8 cellular contexts compared by ENCODE assay signal in the genomic region with DNA sequence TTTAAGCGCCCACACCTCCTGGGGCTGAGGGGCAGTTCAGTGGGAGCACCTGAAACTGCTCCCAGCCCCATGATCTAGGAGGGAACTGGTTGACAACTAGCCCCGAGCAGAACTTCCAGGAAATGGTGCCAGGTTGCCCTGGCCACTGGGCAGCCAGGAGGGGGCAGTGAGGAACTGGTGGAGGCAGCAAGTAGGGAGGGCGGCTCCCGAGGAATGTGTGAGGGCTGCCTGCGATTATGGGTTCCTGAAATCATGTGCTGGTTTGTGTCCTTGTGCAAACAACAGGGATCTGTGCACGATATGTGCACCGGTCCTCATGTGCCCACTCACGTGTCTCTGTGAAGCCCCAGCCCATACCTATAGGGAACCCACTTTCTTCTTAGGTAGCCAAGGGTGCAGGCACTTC. TPM values are rescaled to one million over a fixed set of nuclear protein-coding genes. Genes with fewer than 3 reads are reported as not detected.
A peak's percentile ranks its signal among the peaks of the same experiment; 100 is the strongest.
DNase-seq lines count a peak whose midpoint lies in the region; ATAC-seq lines count a peak whose summit lies in the region.

No MANE protein-coding gene starts in this region.

- peaks cover 20% of the 10 kb centered on the region for H3K36me3 Mint-ChIP-seq in activated T-cell treated with anti-CD3 and anti-CD28 coated beads, Interleukin-2, amount 50 U/mL, for 24 hours (ENCODE audit: low read depth)
- H3K36me3 Mint-ChIP-seq in activated T-cell treated with anti-CD3 and anti-CD28 coated beads, Interleukin-2, amount 50 U/mL, for 4 hours (ENCODE audit: insufficient read depth) = peaks cover 6% of the 10 kb centered on the region
- H3K36me3 Mint-ChIP-seq in natural killer cell treated with Interleukin-12 subunit alpha and Interleukin-12 subunit beta and Interleukin-15 and Interleukin-18, amount 100 ng/mL, for 72 hours = peaks cover 3% of the 10 kb centered on the region

- H3K27me3 Mint-ChIP-seq in activated T-cell treated with anti-CD3 and anti-CD28 coated beads, Interleukin-2, amount 50 U/mL, for 24 hours = no peaks in the 10 kb centered on the region
- no peaks in the 10 kb centered on the region for H3K27me3 Mint-ChIP-seq in activated T-cell treated with anti-CD3 and anti-CD28 coated beads, Interleukin-2, amount 50 U/mL, for 4 hours (ENCODE audit: low read depth)
- H3K27me3 Mint-ChIP-seq in natural killer cell treated with Interleukin-12 subunit alpha and Interleukin-12 subunit beta and Interleukin-15 and Interleukin-18, amount 100 ng/mL, for 72 hours = no peaks in the 10 kb centered on the region

- DNase-seq in activated T-cell treated with anti-CD3 and anti-CD28 coated beads, Interleukin-2, amount 50 U/mL, for 24 hours = no peak
- no peak for DNase-seq in activated T-cell treated with anti-CD3 and anti-CD28 coated beads, Interleukin-2, amount 50 U/mL, for 4 hours
- DNase-seq in SK-MEL-5 (ENCODE audit: low read depth, low spot score) (peak; percentile 74), fibroblast of peridontal ligament (ENCODE audit: extremely low read depth) (peak; percentile 70), NCI-H1694 (lab: John Stamatoyannopoulos, UW) (no peak), NCI-H146 (lab: John Stamatoyannopoulos, UW) (no peak)
- no peak for DNase-seq in natural killer cell treated with Interleukin-12 subunit alpha and Interleukin-12 subunit beta and Interleukin-15 and Interleukin-18, amount 100 ng/mL, for 72 hours (ENCODE audit: low spot score)

- no peaks in the 10 kb centered on the region for H3K9me3 Mint-ChIP-seq in activated T-cell treated with anti-CD3 and anti-CD28 coated beads, Interleukin-2, amount 50 U/mL, for 24 hours
- H3K9me3 Mint-ChIP-seq in activated T-cell treated with anti-CD3 and anti-CD28 coated beads, Interleukin-2, amount 50 U/mL, for 4 hours = no peaks in the 10 kb centered on the region
- H3K9me3 Mint-ChIP-seq in natural killer cell treated with Interleukin-12 subunit alpha and Interleukin-12 subunit beta and Interleukin-15 and Interleukin-18, amount 100 ng/mL, for 72 hours = no peaks in the 10 kb centered on the region

- no peak for ATAC-seq in activated T-cell treated with anti-CD3 and anti-CD28 coated beads, Interleukin-2, amount 50 U/mL, for 4 hours
- no peak for ATAC-seq in natural killer cell treated with Interleukin-12 subunit alpha and Interleukin-12 subunit beta and Interleukin-15 and Interleukin-18, amount 100 ng/mL, for 72 hours
- no peak for ATAC-seq in HG03571 (IDR thresholded peaks at IDR 0.05; ENCODE audit: unreplicated experiment)

- H3K27ac Mint-ChIP-seq in activated T-cell treated with anti-CD3 and anti-CD28 coated beads, Interleukin-2, amount 50 U/mL, for 24 hours = peak overlapping the region; percentile 85
- peak overlapping the region; percentile 75 to 76 for H3K27ac Mint-ChIP-seq in natural killer cell treated with Interleukin-12 subunit alpha and Interleukin-12 subunit beta and Interleukin-15 and Interleukin-18, amount 100 ng/mL, for 72 hours

- in situ Hi-C loops in SK-MEL-5 (cut with HindIII; ENCODE audit: low pct_unique_long_range_greater_than_20kb, low sequenced_read_pairs) = no loop called here

- no peak overlapping the region for H3K4me3 Mint-ChIP-seq in activated T-cell treated with anti-CD3 and anti-CD28 coated beads, Interleukin-2, amount 50 U/mL, for 24 hours
- no peak overlapping the region for H3K4me3 Mint-ChIP-seq in activated T-cell treated with anti-CD3 and anti-CD28 coated beads, Interleukin-2, amount 50 U/mL, for 4 hours
- no peak overlapping the region for H3K4me3 Mint-ChIP-seq in natural killer cell treated with Interleukin-12 subunit alpha and Interleukin-12 subunit beta and Interleukin-15 and Interleukin-18, amount 100 ng/mL, for 72 hours

- peaks cover 20% of the 10 kb centered on the region for H3K4me1 Mint-ChIP-seq in activated T-cell treated with anti-CD3 and anti-CD28 coated beads, Interleukin-2, amount 50 U/mL, for 24 hours (ENCODE audit: low read depth)
- H3K4me1 Mint-ChIP-seq in activated T-cell treated with anti-CD3 and anti-CD28 coated beads, Interleukin-2, amount 50 U/mL, for 4 hours (ENCODE audit: low read depth) = peaks cover 23% of the 10 kb centered on the region
- H3K4me1 Mint-ChIP-seq in natural killer cell treated with Interleukin-12 subunit alpha and Interleukin-12 subunit beta and Interleukin-15 and Interleukin-18, amount 100 ng/mL, for 72 hours (ENCODE audit: low read depth in 2 of 2) = peaks cover 18 to 30% of the 10 kb centered on the region in 2 donors

RNA-seq across cellular contexts. Expression of a gene that starts 9.9 kb away (rescaled TPM):
- 1 to 10 TPM; 2.7 to 4.9 (median 3.4) TPM for total RNA-seq in activated T-cell treated with anti-CD3 and anti-CD28 coated beads, Interleukin-2, amount 50 U/mL, for 4 hours
- 1.7 and 2.1 TPM in 2 replicates for total RNA-seq in SK-MEL-5 (2014; rRNA removed; shearing (Covaris generic))
- 9.1 and 12.1 TPM in 2 replicates for polyA plus RNA-seq in SK-MEL-5 (2015; cell fraction: cytosol; rRNA removed)
- polyA plus RNA-seq in SK-MEL-5 (2015; cell fraction: nucleus; rRNA removed) = 6.9 and 14.4 TPM in 2 replicates
- total RNA-seq in natural killer cell treated with Interleukin-12 subunit alpha and Interleukin-12 subunit beta and Interleukin-15 and Interleukin-18, amount 100 ng/mL, for 72 hours = 1 to 10 TPM in 1 of 2 donors, under 1 TPM in 1; 0.64 to 1.1 TPM

RNA-seq across cellular contexts. Expression of a gene that starts 19.2 kb away (rescaled TPM):
- total RNA-seq in activated T-cell treated with anti-CD3 and anti-CD28 coated beads, Interleukin-2, amount 50 U/mL, for 4 hours = not detected
- total RNA-seq in SK-MEL-5 (2014; rRNA removed; shearing (Covaris generic)) = not detected in 2 replicates
- polyA plus RNA-seq in SK-MEL-5 (2015; cell fraction: cytosol; rRNA removed) = not detected in 2 replicates
- polyA plus RNA-seq in SK-MEL-5 (2015; cell fraction: nucleus; rRNA removed) = not detected in 2 replicates
- not detected for total RNA-seq in natural killer cell treated with Interleukin-12 subunit alpha and Interleukin-12 subunit beta and Interleukin-15 and Interleukin-18, amount 100 ng/mL, for 72 hours

RNA-seq across cellular contexts. Expression of a gene that starts 27.7 kb away (rescaled TPM):
- total RNA-seq in activated T-cell treated with anti-CD3 and anti-CD28 coated beads, Interleukin-2, amount 50 U/mL, for 4 hours = under 1 TPM in 2 of 3 donors, not detected in 1; 0.33 to 0.34 TPM
- not detected in 2 replicates for total RNA-seq in SK-MEL-5 (2014; rRNA removed; shearing (Covaris generic))
- not detected in 2 replicates for polyA plus RNA-seq in SK-MEL-5 (2015; cell fraction: cytosol; rRNA removed)
- not detected in 2 replicates for polyA plus RNA-seq in SK-MEL-5 (2015; cell fraction: nucleus; rRNA removed)
- total RNA-seq in natural killer cell treated with Interleukin-12 subunit alpha and Interleukin-12 subunit beta and Interleukin-15 and Interleukin-18, amount 100 ng/mL, for 72 hours = not detected

RNA-seq across cellular contexts. Expression of a gene that starts 35.6 kb away (rescaled TPM):
- total RNA-seq in activated T-cell treated with anti-CD3 and anti-CD28 coated beads, Interleukin-2, amount 50 U/mL, for 4 hours = 1 to 10 TPM; 3.1 to 4.8 (median 3.5) TPM
- 5.5 and 6.4 TPM in 2 replicates for total RNA-seq in SK-MEL-5 (2014; rRNA removed; shearing (Covaris generic))
- polyA plus RNA-seq in SK-MEL-5 (2015; cell fraction: cytosol; rRNA removed) = 10.8 and 13.9 TPM in 2 replicates
- polyA plus RNA-seq in SK-MEL-5 (2015; cell fraction: nucleus; rRNA removed) = 128 and 135 TPM in 2 replicates
- 1 to 10 TPM; 8.5 TPM for total RNA-seq in natural killer cell treated with Interleukin-12 subunit alpha and Interleukin-12 subunit beta and Interleukin-15 and Interleukin-18, amount 100 ng/mL, for 72 hours

Comparison
In these comparisons a context has a peak if more than half of its experiments do, and no peak if none do; other contexts are left out.
1. DNase-seq: peak in SK-MEL-5 (single experiment) and fibroblast of peridontal ligament (single experiment); none in activated T-cell treated with anti-CD3 and anti-CD28 coated beads, Interleukin-2, amount 50 U/mL, for 24 hours (single experiment), activated T-cell treated with anti-CD3 and anti-CD28 coated beads, Interleukin-2, amount 50 U/mL, for 4 hours (single experiment), natural killer cell treated with Interleukin-12 subunit alpha and Interleukin-12 subunit beta and Interleukin-15 and Interleukin-18, amount 100 ng/mL, for 72 hours (single experiment), NCI-H1694 (single experiment) and NCI-H146 (single experiment).